In genomic region chr22:30609260-30610185, GRCh38 we compare ENCODE assay signal across 9 cellular contexts. TPM values are rescaled to one million over a fixed set of nuclear protein-coding genes. Genes with fewer than 3 reads are reported as not detected.
A peak's percentile ranks its signal among the peaks of the same experiment; 100 is the strongest.
DNase-seq lines count a peak whose midpoint lies in the region; ATAC-seq and TF ChIP-seq lines count a peak whose summit lies in the region.
"Had no signal": no experiment of that assay in that cellular context is flagged by ENCODE, and none has a peak within 500 bp of the region (broad histone marks: within the 10 kb centered on the region; RNA-seq: fewer than 3 reads in every experiment).

No MANE protein-coding gene starts in this region.

- H3K4me3 Mint-ChIP-seq in brain, result peak overlapping the region in 4 of 5 experiments; percentile 79 to 96 (median 93)

- peaks cover 0 to 3% (median 0%) of the 10 kb centered on the region in 5 experiments for H3K9me3 Mint-ChIP-seq in brain

- ATAC-seq in GM19043 (IDR thresholded peaks at IDR 0.05; ENCODE audit: low read depth, unreplicated experiment) (peak; percentile 46), left lobe of liver (peak; percentile 1)

- H3K36me3 Mint-ChIP-seq in brain, result peaks cover 17% of the 10 kb centered on the region

- H3K27me3 ChIP-seq in thymus (ENCODE audit: control insufficient read depth, insufficient read depth), result no peaks in the 10 kb centered on the region

- 56% methylated on average over 17 of the region's 17 CpGs for WGBS in thymus

- peak overlapping the region in 3 of 5 experiments; percentile 61 to 99 (median 92) for H3K27ac Mint-ChIP-seq in brain

- TF ChIP-seq CTCF in brain (conservative IDR thresholded peaks at IDR 0.05), result no peak

- H3K4me3 ChIP-seq in thymus (ENCODE audit: low read length), result no peak overlapping the region

- H3K4me1 ChIP-seq in thymus (ENCODE audit: control insufficient read depth, insufficient read depth, low read length), result peaks cover 8% of the 10 kb centered on the region

- peaks cover 8% of the 10 kb centered on the region for H3K27me3 Mint-ChIP-seq in brain

- H3K27ac ChIP-seq in thymus (ENCODE audit: low read depth), result peak overlapping the region; percentile 78

- H3K36me3 ChIP-seq in thymus (ENCODE audit: control insufficient read depth, insufficient read depth), result no peaks in the 10 kb centered on the region

- in situ Hi-C loops in ACHN (cut with HindIII; ENCODE audit: low pct_ligation_motif_present, low pct_unique_long_range_greater_than_20kb, low sequenced_read_pairs), result no loop called here

- H3K4me1 Mint-ChIP-seq in brain, result peaks cover 53% of the 10 kb centered on the region

- peak; percentile 80 for DNase-seq in ACHN
- peak; percentile 72 for DNase-seq in NCI-H226
- no peak for DNase-seq in left lobe of liver (ENCODE audit: low spot score)
- no peak for DNase-seq in retina
- no peak for DNase-seq in NCI-H2029 treated with DMSO at 0.1 percent for 48 hours (lab: John Stamatoyannopoulos, UW)

- no peaks in the 10 kb centered on the region for H3K9me3 ChIP-seq in thymus (ENCODE audit: control insufficient read depth)

RNA-seq across cellular contexts. Expression of gene TCN2, which starts 2.5 kb away (rescaled TPM):
- polyA plus RNA-seq in brain (ENCODE audit: insufficient read depth, low read depth, low replicate concordance) (39.2 TPM), thymus (10.2 TPM)
- total RNA-seq in left lobe of liver, result 12.3 TPM

RNA-seq across cellular contexts. Expression of gene PES1, which starts 17.8 kb away (rescaled TPM):
- polyA plus RNA-seq in brain (ENCODE audit: insufficient read depth, low read depth, low replicate concordance), result 53.6 TPM
- 22.4 TPM for total RNA-seq in left lobe of liver
- 48.7 TPM for polyA plus RNA-seq in thymus

RNA-seq across cellular contexts. Expression of gene SLC35E4, which starts 26.1 kb away (rescaled TPM):
- 3.0 TPM for polyA plus RNA-seq in brain (ENCODE audit: insufficient read depth, low read depth, low replicate concordance)
- total RNA-seq in left lobe of liver, result 0.33 TPM
- polyA plus RNA-seq in thymus, result 1.2 TPM

RNA-seq across cellular contexts. Expression of gene GAL3ST1, which starts 35.1 kb away (rescaled TPM):
- polyA plus RNA-seq in brain (ENCODE audit: insufficient read depth, low read depth, low replicate concordance) (16.0 TPM), thymus (0.46 TPM)
- 1.4 TPM for total RNA-seq in left lobe of liver
- total RNA-seq: dermis microvascular lymphatic vessel endothelial cell had no signal

RNA-seq across cellular contexts. Expression of gene DUSP18, which starts 58.2 kb away (rescaled TPM):
- 4.2 TPM for polyA plus RNA-seq in brain (ENCODE audit: insufficient read depth, low read depth, low replicate concordance)
- total RNA-seq in left lobe of liver, result 0.70 TPM
- polyA plus RNA-seq in thymus, result 6.4 TPM

Comparison
In these comparisons a context has a peak if more than half of its experiments do, and no peak if none do; other contexts are left out.
1. DNase-seq: peak in ACHN (single experiment) and NCI-H226 (single experiment); none in left lobe of liver (single experiment), retina (single experiment) and NCI-H2029 treated with DMSO at 0.1 percent for 48 hours (single experiment).